ENCODE assay signal across 8 cellular contexts in the genomic region with DNA sequence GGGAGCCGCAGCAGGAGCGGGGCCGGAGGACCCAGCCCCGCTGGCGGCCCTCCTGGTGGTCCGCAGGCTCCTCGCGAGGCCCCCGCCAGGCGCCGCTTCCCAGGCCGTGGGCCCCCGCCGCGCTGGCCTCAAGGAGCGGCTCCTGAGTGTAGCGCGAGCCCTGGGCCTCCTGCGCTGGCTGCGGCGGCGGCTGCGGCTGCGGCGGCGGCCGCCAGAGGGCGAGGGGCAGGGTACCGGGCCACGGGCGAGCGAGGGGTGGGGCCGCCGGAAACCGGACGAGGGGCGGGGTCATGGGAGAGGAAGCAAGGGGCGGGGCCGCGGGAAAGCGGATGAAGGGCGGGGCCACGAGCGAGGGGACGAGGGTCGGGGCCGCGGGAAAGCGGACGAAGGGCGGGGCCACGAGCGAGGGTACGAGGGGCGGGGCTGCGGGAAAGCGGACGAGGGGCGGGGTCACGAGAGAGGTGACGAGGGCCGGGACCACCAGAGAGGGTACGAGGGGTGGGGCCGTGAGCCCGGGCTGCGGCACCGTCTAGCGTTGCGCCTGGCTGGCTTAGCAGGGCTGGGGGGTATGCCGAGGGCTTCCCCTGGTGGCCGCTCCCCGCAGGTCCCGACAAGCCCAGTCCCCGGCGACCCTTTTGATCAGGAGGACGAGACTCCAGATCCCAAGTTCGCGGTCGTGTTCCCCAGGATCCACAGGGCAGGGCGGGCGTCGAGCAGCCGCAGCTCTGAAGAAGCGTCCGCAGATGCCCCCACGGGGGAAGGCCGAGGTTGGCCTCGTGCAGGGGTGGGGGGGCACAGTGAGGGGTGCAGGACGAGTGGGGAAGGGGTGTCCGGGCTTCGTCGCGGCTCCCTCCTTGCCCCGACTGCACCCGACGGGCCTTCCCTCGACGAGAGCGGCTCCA.
DNase-seq lines count a peak whose midpoint lies in the region; ATAC-seq and TF ChIP-seq lines count a peak whose summit lies in the region.

No MANE protein-coding gene starts in this region.

- peak; percentile 91 for ATAC-seq in DND-41 (ENCODE audit: insufficient read depth, low read depth)

- H4K20me1 ChIP-seq in DND-41 (ENCODE audit: insufficient read depth, low read length), result no peaks in the 10 kb centered on the region

- H3K9me3 ChIP-seq in DND-41 (ENCODE audit: insufficient read depth, low read length, severe bottlenecking) (no peaks in the 10 kb centered on the region), SK-N-MC (ENCODE audit: low read depth, low read length) (no peaks in the 10 kb centered on the region)

- peak overlapping the region; percentile 59; the same call in 1 of the 2 replicates for H3K27ac ChIP-seq in DND-41 (ENCODE audit: low read length)
- H3K27ac ChIP-seq in SK-N-MC, result no peak overlapping the region

- H3K9ac ChIP-seq in DND-41 (ENCODE audit: low read depth, low read length) (peak overlapping the region; percentile 62), SK-N-MC (ENCODE audit: insufficient read length) (peak overlapping the region; percentile 67)

- peak; percentile 96 for DNase-seq in DND-41
- DNase-seq in HCEC 1CT, result peak; percentile 81
- peak; percentile 89 for DNase-seq in NAMALWA (ENCODE audit: low spot score)
- DNase-seq in SK-N-MC (ENCODE audit: low read depth, low spot score), result no peak
- peak; percentile 98 for DNase-seq in activated naive CD4-positive, alpha-beta T cell treated with anti-CD3 and anti-CD28 coated beads, Interleukin-2, amount 50 U/mL, for 16 hours
- peak; percentile 89 for DNase-seq in globus pallidus (ENCODE audit: low spot score)
- DNase-seq in non-pigmented ciliary epithelial cell (ENCODE audit: low read depth), result peak; percentile 8
- DNase-seq in stromal cell of bone marrow (ENCODE audit: low read depth), result peak; percentile 51

- H3K4me3 ChIP-seq in DND-41 (ENCODE audit: low read depth in 1 of 2, low read length in 2 of 2), result peak overlapping the region; percentile 16 to 63; a peak in 3 of 4 replicates
- peak overlapping the region; percentile 80 for H3K4me3 ChIP-seq in SK-N-MC

- H3K4me2 ChIP-seq in DND-41 (ENCODE audit: insufficient read depth, low read length), result peak overlapping the region; percentile 83

- peak overlapping the region; percentile 92 for H2AFZ ChIP-seq in DND-41 (ENCODE audit: low read depth, low read length)

- H3K27me3 ChIP-seq in DND-41 (ENCODE audit: insufficient read depth, low read length, poor library complexity), result peaks cover 18% of the 10 kb centered on the region

- H3K4me1 ChIP-seq in DND-41 (ENCODE audit: insufficient read depth, low read length), result peaks cover 21% of the 10 kb centered on the region

- peak; percentile 71 for TF ChIP-seq CTCF in DND-41 (IDR thresholded peaks at IDR 0.05; ENCODE audit: borderline replicate concordance, extremely low read depth, low read length, poor library complexity, severe bottlenecking)

- H3K79me2 ChIP-seq in DND-41 (ENCODE audit: insufficient read depth, low read length), result no peaks in the 10 kb centered on the region

- H3K36me3 ChIP-seq in DND-41 (ENCODE audit: insufficient read depth, low read length), result no peaks in the 10 kb centered on the region
- no peaks in the 10 kb centered on the region for H3K36me3 ChIP-seq in SK-N-MC (ENCODE audit: insufficient read depth, low read length)
